In genomic region chr12:49621651-49622500, GRCh38 we compare ENCODE assay signal across 7 cellular contexts. TPM values are rescaled to one million over a fixed set of nuclear protein-coding genes. Genes with fewer than 3 reads are reported as not detected.
DNase-seq lines count a peak whose midpoint lies in the region; ATAC-seq and TF ChIP-seq lines count a peak whose summit lies in the region.

No MANE protein-coding gene starts in this region.

- no peak for TF ChIP-seq CTCF in fibroblast of the aortic adventitia (IDR thresholded peaks at IDR 0.05; ENCODE audit: insufficient read depth, low read length)

- 0 out of 2 replicates have a peak, but pooled peaks cover under 1% of the 10 kb centered on the region for H3K9me3 ChIP-seq in SJSA1 (replicated peaks)
- no peaks in the 10 kb centered on the region for H3K9me3 ChIP-seq in skeletal muscle satellite cell (replicated peaks; ENCODE audit: low read length)

- H3K4me1 ChIP-seq in SJSA1 (replicated peaks) (peaks cover 19% of the 10 kb centered on the region), skeletal muscle satellite cell (ENCODE audit: control insufficient read depth, insufficient read depth, low read length) (peaks cover 18% of the 10 kb centered on the region)

- H3K36me3 ChIP-seq in SJSA1 = no peaks in the 10 kb centered on the region
- H3K36me3 ChIP-seq in skeletal muscle satellite cell (ENCODE audit: insufficient read depth, low read length) = no peaks in the 10 kb centered on the region

- DNase-seq in SJSA1 (ENCODE audit: low read depth in 1 of 2, low spot score in 2 of 2) (no peak), fibroblast of the aortic adventitia (ENCODE audit: low read depth) (no peak), pons (ENCODE audit: low spot score) (no peak), NCI-H82 treated with DMSO at 0.1 percent for 48 hours (lab: John Stamatoyannopoulos, UW; ENCODE audit: unreplicated experiment) (no peak)

- peak overlapping the region; percentile 53 for H3K4me3 ChIP-seq in SJSA1
- peak overlapping the region; percentile 70 for H3K4me3 ChIP-seq in fibroblast of the aortic adventitia (ENCODE audit: low read depth, low read length)
- peak overlapping the region; percentile 74 for H3K4me3 ChIP-seq in skeletal muscle satellite cell (ENCODE audit: low read length)

- no peaks in the 10 kb centered on the region for H3K27me3 ChIP-seq in SJSA1 (replicated peaks)
- peaks cover 24% of the 10 kb centered on the region for H3K27me3 ChIP-seq in skeletal muscle satellite cell (ENCODE audit: control insufficient read depth, insufficient read depth, low read length)

- H3K9ac ChIP-seq in skeletal muscle satellite cell (ENCODE audit: low read depth, low read length) = peak overlapping the region; percentile 78

- H3K4me2 ChIP-seq in skeletal muscle satellite cell (ENCODE audit: low read length) = peak overlapping the region; percentile 85

- H3K27ac ChIP-seq in SJSA1 = no peak overlapping the region

- ATAC-seq in GM21529 (IDR thresholded peaks at IDR 0.05; ENCODE audit: unreplicated experiment) (peak; percentile 17), HG03432 (IDR thresholded peaks at IDR 0.05; ENCODE audit: unreplicated experiment) (no peak)

RNA-seq across cellular contexts. Expression of gene PRPF40B, which starts 1.5 kb away (rescaled TPM):
- total RNA-seq in SJSA1 (2014; rRNA removed; shearing (Covaris generic)) = 2.3 and 6.5 TPM in 2 replicates
- 10.5 and 16.8 TPM in 2 replicates for total RNA-seq in fibroblast of the aortic adventitia (ENCODE audit: low replicate concordance)
- 5.2 and 11.7 TPM in 2 replicates for total RNA-seq in skeletal muscle satellite cell (2012; rRNA removed)

RNA-seq across cellular contexts. Expression of gene FAM186B, which starts 16.4 kb away (rescaled TPM):
- 0.06 and 0.18 TPM in 2 replicates for total RNA-seq in SJSA1 (2014; rRNA removed; shearing (Covaris generic))
- total RNA-seq in fibroblast of the aortic adventitia (ENCODE audit: low replicate concordance) = 0.45 and 2.7 TPM in 2 replicates
- total RNA-seq in skeletal muscle satellite cell (2012; rRNA removed) = 0.44 and 0.51 TPM in 2 replicates

RNA-seq across cellular contexts. Expression of gene MCRS1, which starts 53.9 kb away (rescaled TPM):
- 73.6 and 79.5 TPM in 2 replicates for total RNA-seq in SJSA1 (2014; rRNA removed; shearing (Covaris generic))
- total RNA-seq in fibroblast of the aortic adventitia (ENCODE audit: low replicate concordance) = 45.5 and 48.7 TPM in 2 replicates
- 57.4 and 60.8 TPM in 2 replicates for total RNA-seq in skeletal muscle satellite cell (2012; rRNA removed)
